In the genomic region with DNA sequence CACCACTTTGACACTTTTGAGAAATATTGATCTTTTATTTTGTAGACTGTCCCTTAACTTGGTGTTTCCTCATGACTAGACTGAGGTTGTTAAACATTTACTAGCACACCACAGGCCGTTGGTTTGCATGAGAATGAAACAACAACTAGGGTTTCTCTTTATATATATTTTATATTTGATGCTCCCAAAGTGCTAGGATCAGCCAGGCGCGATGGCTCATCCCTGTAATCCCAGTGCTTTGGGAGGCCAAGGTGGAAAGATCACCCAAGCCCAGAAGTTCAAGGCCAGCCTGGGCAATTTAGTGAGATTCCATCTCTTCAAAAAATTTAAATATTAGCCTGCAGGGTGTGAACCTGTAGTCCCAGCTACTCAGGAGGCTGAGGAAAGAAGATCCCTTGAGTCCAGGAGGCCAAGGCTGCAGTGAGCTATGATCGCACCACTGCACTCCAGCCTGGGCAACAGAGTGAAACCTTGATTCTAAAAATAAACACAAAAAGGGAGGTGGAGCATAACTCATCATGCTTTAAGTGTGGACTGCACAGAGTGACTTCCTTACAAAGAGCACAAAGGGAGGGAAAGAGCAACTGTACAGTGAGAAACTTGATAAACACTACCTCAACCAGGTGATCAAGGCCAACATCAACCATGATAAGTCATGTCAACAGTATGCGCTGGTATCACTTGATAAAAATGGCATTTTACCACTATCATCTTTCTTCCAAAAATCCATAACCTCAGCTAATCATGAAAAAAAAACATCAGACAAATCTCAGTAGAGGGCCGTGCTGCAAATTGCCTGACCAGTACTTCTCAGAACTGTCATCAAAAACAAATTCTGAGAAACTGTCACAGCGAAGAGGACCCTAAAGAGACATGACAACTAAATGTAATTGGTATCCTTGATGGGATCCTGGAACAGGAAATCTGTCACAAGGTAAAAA, we compare ENCODE assay signal across 1 cellular context.
TF ChIP-seq lines count a peak whose summit lies in the region.

No MANE protein-coding gene starts in this region.

TF ChIP-seq in HepG2, 621 proteins besides CTCF, POLR2A, EP300 and RAD21 (continued from another document and continues in another):
- TF ChIP-seq SOX13 (IDR thresholded peaks at IDR 0.05) = peak; percentile 46; the same call in 1 of the 2 replicates
- peak in 1 of 2 experiments; percentile 85; a peak in 2 of 4 replicates for TF ChIP-seq SOX13 (CRISPR knock-in tag; conservative IDR thresholded peaks at IDR 0.05 in 1 of 2, IDR thresholded peaks at IDR 0.05 in 1 of 2)
- TF ChIP-seq TMF1 (CRISPR knock-in tag; IDR thresholded peaks at IDR 0.05; ENCODE audit: low read depth) = no peak
- no peak for TF ChIP-seq JUND (CRISPR knock-in tag; IDR thresholded peaks at IDR 0.05)
- TF ChIP-seq, protein P1, sequence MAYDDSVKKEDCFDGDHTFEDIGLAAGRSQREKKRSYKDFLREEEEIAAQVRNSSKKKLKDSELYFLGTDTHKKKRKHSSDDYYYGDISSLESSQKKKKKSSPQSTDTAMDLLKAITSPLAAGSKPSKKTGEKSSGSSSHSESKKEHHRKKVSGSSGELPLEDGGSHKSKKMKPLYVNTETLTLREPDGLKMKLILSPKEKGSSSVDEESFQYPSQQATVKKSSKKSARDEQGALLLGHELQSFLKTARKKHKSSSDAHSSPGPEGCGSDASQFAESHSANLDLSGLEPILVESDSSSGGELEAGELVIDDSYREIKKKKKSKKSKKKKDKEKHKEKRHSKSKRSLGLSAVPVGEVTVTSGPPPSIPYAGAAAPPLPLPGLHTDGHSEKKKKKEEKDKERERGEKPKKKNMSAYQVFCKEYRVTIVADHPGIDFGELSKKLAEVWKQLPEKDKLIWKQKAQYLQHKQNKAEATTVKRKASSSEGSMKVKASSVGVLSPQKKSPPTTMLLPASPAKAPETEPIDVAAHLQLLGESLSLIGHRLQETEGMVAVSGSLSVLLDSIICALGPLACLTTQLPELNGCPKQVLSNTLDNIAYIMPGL (CRISPR knock-in tag; IDR thresholded peaks at IDR 0.05; ENCODE audit: borderline replicate concordance in 1 of 2, low read depth in 1 of 2) = peak; percentile 11 to 68; a peak in 1 of 4 replicates
- TF ChIP-seq BORCS8-MEF2B (CRISPR knock-in tag; IDR thresholded peaks at IDR 0.05) = 0 out of 2 replicates have a peak, but pooled peaks have one; percentile 46
- peak; percentile 53; the same call in 1 of the 2 replicates for TF ChIP-seq HOXA5 (CRISPR knock-in tag; IDR thresholded peaks at IDR 0.05)
- TF ChIP-seq ZNF496 (CRISPR knock-in tag; IDR thresholded peaks at IDR 0.05; ENCODE audit: insufficient replicate concordance) = no peak
- no peak for TF ChIP-seq DPF2 (CRISPR knock-in tag; IDR thresholded peaks at IDR 0.05; ENCODE audit: borderline replicate concordance, low read depth)
- TF ChIP-seq, protein P2, sequence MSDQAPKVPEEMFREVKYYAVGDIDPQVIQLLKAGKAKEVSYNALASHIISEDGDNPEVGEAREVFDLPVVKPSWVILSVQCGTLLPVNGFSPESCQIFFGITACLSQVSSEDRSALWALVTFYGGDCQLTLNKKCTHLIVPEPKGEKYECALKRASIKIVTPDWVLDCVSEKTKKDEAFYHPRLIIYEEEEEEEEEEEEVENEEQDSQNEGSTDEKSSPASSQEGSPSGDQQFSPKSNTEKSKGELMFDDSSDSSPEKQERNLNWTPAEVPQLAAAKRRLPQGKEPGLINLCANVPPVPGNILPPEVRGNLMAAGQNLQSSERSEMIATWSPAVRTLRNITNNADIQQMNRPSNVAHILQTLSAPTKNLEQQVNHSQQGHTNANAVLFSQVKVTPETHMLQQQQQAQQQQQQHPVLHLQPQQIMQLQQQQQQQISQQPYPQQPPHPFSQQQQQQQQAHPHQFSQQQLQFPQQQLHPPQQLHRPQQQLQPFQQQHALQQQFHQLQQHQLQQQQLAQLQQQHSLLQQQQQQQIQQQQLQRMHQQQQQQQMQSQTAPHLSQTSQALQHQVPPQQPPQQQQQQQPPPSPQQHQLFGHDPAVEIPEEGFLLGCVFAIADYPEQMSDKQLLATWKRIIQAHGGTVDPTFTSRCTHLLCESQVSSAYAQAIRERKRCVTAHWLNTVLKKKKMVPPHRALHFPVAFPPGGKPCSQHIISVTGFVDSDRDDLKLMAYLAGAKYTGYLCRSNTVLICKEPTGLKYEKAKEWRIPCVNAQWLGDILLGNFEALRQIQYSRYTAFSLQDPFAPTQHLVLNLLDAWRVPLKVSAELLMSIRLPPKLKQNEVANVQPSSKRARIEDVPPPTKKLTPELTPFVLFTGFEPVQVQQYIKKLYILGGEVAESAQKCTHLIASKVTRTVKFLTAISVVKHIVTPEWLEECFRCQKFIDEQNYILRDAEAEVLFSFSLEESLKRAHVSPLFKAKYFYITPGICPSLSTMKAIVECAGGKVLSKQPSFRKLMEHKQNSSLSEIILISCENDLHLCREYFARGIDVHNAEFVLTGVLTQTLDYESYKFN (CRISPR knock-in tag; conservative IDR thresholded peaks at IDR 0.05) = peak; percentile 88
- TF ChIP-seq ZNF775 (CRISPR knock-in tag; IDR thresholded peaks at IDR 0.05; ENCODE audit: borderline replicate concordance) = no peak
- TF ChIP-seq ARNT (IDR thresholded peaks at IDR 0.05) = no peak
- peak; percentile 54; the same call in 1 of the 2 replicates for TF ChIP-seq HOXA3 (CRISPR knock-in tag; IDR thresholded peaks at IDR 0.05)
- no peak; the same call in 1 of the 2 replicates for TF ChIP-seq ZBTB38 (CRISPR knock-in tag; IDR thresholded peaks at IDR 0.05)
- no peak for TF ChIP-seq ZNF354B (CRISPR knock-in tag; IDR thresholded peaks at IDR 0.05)
- TF ChIP-seq, protein P3, sequence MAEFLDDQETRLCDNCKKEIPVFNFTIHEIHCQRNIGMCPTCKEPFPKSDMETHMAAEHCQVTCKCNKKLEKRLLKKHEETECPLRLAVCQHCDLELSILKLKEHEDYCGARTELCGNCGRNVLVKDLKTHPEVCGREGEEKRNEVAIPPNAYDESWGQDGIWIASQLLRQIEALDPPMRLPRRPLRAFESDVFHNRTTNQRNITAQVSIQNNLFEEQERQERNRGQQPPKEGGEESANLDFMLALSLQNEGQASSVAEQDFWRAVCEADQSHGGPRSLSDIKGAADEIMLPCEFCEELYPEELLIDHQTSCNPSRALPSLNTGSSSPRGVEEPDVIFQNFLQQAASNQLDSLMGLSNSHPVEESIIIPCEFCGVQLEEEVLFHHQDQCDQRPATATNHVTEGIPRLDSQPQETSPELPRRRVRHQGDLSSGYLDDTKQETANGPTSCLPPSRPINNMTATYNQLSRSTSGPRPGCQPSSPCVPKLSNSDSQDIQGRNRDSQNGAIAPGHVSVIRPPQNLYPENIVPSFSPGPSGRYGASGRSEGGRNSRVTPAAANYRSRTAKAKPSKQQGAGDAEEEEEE (CRISPR knock-in tag; IDR thresholded peaks at IDR 0.05; ENCODE audit: borderline replicate concordance) = peak; percentile 87; the same call in 1 of the 2 replicates
- TF ChIP-seq, protein P4, sequence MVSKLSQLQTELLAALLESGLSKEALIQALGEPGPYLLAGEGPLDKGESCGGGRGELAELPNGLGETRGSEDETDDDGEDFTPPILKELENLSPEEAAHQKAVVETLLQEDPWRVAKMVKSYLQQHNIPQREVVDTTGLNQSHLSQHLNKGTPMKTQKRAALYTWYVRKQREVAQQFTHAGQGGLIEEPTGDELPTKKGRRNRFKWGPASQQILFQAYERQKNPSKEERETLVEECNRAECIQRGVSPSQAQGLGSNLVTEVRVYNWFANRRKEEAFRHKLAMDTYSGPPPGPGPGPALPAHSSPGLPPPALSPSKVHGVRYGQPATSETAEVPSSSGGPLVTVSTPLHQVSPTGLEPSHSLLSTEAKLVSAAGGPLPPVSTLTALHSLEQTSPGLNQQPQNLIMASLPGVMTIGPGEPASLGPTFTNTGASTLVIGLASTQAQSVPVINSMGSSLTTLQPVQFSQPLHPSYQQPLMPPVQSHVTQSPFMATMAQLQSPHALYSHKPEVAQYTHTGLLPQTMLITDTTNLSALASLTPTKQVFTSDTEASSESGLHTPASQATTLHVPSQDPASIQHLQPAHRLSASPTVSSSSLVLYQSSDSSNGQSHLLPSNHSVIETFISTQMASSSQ (IDR thresholded peaks at IDR 0.05; ENCODE audit: low read depth) = peak; percentile 86
- TF ChIP-seq, protein P4 (CRISPR knock-in tag; IDR thresholded peaks at IDR 0.05; ENCODE audit: borderline replicate concordance) = peak; percentile 87; the same call in 1 of the 2 replicates
- TF ChIP-seq, protein P5, sequence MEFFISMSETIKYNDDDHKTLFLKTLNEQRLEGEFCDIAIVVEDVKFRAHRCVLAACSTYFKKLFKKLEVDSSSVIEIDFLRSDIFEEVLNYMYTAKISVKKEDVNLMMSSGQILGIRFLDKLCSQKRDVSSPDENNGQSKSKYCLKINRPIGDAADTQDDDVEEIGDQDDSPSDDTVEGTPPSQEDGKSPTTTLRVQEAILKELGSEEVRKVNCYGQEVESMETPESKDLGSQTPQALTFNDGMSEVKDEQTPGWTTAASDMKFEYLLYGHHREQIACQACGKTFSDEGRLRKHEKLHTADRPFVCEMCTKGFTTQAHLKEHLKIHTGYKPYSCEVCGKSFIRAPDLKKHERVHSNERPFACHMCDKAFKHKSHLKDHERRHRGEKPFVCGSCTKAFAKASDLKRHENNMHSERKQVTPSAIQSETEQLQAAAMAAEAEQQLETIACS (CRISPR knock-in tag; IDR thresholded peaks at IDR 0.05) = no peak
- peak; percentile 18; the same call in 1 of the 2 replicates for TF ChIP-seq BCL6 (CRISPR knock-in tag; IDR thresholded peaks at IDR 0.05)
- peak; percentile 98 for TF ChIP-seq ZMYM3 (CRISPR knock-in tag; IDR thresholded peaks at IDR 0.05)
- no peak; the same call in 1 of the 2 replicates for TF ChIP-seq JDP2 (CRISPR knock-in tag; IDR thresholded peaks at IDR 0.05; ENCODE audit: borderline replicate concordance)
- TF ChIP-seq, protein P6, sequence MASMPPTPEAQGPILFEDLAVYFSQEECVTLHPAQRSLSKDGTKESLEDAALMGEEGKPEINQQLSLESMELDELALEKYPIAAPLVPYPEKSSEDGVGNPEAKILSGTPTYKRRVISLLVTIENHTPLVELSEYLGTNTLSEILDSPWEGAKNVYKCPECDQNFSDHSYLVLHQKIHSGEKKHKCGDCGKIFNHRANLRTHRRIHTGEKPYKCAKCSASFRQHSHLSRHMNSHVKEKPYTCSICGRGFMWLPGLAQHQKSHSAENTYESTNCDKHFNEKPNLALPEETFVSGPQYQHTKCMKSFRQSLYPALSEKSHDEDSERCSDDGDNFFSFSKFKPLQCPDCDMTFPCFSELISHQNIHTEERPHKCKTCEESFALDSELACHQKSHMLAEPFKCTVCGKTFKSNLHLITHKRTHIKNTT (CRISPR knock-in tag; IDR thresholded peaks at IDR 0.05) = no peak
- no peak for TF ChIP-seq ATF7-NPFF (CRISPR knock-in tag; IDR thresholded peaks at IDR 0.05; ENCODE audit: low read depth)
- TF ChIP-seq, protein P7, sequence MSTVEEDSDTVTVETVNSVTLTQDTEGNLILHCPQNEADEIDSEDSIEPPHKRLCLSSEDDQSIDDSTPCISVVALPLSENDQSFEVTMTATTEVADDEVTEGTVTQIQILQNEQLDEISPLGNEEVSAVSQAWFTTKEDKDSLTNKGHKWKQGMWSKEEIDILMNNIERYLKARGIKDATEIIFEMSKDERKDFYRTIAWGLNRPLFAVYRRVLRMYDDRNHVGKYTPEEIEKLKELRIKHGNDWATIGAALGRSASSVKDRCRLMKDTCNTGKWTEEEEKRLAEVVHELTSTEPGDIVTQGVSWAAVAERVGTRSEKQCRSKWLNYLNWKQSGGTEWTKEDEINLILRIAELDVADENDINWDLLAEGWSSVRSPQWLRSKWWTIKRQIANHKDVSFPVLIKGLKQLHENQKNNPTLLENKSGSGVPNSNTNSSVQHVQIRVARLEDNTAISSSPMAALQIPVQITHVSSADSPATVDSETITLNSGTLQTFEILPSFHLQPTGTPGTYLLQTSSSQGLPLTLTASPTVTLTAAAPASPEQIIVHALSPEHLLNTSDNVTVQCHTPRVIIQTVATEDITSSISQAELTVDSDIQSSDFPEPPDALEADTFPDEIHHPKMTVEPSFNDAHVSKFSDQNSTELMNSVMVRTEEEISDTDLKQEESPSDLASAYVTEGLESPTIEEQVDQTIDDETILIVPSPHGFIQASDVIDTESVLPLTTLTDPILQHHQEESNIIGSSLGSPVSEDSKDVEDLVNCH (CRISPR knock-in tag; IDR thresholded peaks at IDR 0.05) = no peak
- peak; percentile 97 for TF ChIP-seq SNAPC2 (CRISPR knock-in tag; IDR thresholded peaks at IDR 0.05)
- TF ChIP-seq GABPA (IDR thresholded peaks at IDR 0.05; ENCODE audit: low read depth, low read length) = no peak
- TF ChIP-seq GABPA (CRISPR knock-in tag; IDR thresholded peaks at IDR 0.05; ENCODE audit: low read depth) = no peak; the same call in 1 of the 2 replicates
- TF ChIP-seq ZNF468 (CRISPR knock-in tag; IDR thresholded peaks at IDR 0.05) = no peak
- TF ChIP-seq FOXO1 (CRISPR knock-in tag; IDR thresholded peaks at IDR 0.05) = peak; percentile 81
- peak; percentile 75; the same call in 1 of the 2 replicates for TF ChIP-seq ZMYM4 (CRISPR knock-in tag; IDR thresholded peaks at IDR 0.05)
- peak; percentile 88 for TF ChIP-seq POGZ (CRISPR knock-in tag; IDR thresholded peaks at IDR 0.05)
- TF ChIP-seq, protein P8, sequence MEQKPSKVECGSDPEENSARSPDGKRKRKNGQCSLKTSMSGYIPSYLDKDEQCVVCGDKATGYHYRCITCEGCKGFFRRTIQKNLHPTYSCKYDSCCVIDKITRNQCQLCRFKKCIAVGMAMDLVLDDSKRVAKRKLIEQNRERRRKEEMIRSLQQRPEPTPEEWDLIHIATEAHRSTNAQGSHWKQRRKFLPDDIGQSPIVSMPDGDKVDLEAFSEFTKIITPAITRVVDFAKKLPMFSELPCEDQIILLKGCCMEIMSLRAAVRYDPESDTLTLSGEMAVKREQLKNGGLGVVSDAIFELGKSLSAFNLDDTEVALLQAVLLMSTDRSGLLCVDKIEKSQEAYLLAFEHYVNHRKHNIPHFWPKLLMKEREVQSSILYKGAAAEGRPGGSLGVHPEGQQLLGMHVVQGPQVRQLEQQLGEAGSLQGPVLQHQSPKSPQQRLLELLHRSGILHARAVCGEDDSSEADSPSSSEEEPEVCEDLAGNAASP (CRISPR knock-in tag; IDR thresholded peaks at IDR 0.05; ENCODE audit: borderline replicate concordance) = peak; percentile 72; the same call in 1 of the 2 replicates
- no peak for TF ChIP-seq ZSCAN30 (CRISPR knock-in tag; IDR thresholded peaks at IDR 0.05)
- no peak for TF ChIP-seq RFX1 (IDR thresholded peaks at IDR 0.05)
- TF ChIP-seq, protein P9, sequence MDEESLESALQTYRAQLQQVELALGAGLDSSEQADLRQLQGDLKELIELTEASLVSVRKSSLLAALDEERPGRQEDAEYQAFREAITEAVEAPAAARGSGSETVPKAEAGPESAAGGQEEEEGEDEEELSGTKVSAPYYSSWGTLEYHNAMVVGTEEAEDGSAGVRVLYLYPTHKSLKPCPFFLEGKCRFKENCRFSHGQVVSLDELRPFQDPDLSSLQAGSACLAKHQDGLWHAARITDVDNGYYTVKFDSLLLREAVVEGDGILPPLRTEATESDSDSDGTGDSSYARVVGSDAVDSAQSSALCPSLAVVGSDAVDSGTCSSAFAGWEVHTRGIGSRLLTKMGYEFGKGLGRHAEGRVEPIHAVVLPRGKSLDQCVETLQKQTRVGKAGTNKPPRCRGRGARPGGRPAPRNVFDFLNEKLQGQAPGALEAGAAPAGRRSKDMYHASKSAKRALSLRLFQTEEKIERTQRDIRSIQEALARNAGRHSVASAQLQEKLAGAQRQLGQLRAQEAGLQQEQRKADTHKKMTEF (CRISPR knock-in tag; IDR thresholded peaks at IDR 0.05) = peak; percentile 70
